In genomic region chr1:15304708-15305326, GRCh38 we compare ENCODE assay signal across 8 cellular contexts. TPM values are rescaled to one million over a fixed set of nuclear protein-coding genes. Genes with fewer than 3 reads are reported as not detected.
DNase-seq lines count a peak whose midpoint lies in the region; ATAC-seq, FAIRE-seq and TF ChIP-seq lines count a peak whose summit lies in the region.

No MANE protein-coding gene starts in this region.

- no peak overlapping the region for H3K4me3 Mint-ChIP-seq in WTC11

- CTCF ChIA-PET in WTC11 (lab: Charles Lee) (interaction anchor here (0.6 to 3.3 kb wide), 16 partner anchors 13 to 743 kb away, joined by 3 to 33 read pairs (median 4); partner anchors contain the start of gene TMEM51), HepG2 (lab: Yijun Ruan, JAX; ENCODE audit: low intra/inter-chr PET ratio, low total read pairs) (interaction anchor here (0.8 to 1.9 kb wide), 6 partner anchors 32 to 242 kb away, joined by 3 to 19 read pairs (median 5); no protein-coding TSS in a partner anchor)

- H4K20me1 ChIP-seq in HepG2 (ENCODE audit: insufficient read depth, low read length), result no peaks in the 10 kb centered on the region

- H3K27me3 ChIP-seq in bronchial epithelial cell (ENCODE audit: control insufficient read depth, insufficient read depth, low read length) (no peaks in the 10 kb centered on the region), HepG2 (ENCODE audit: control insufficient read depth in 1 of 2, insufficient read depth in 2 of 2, low read length in 2 of 2) (peaks cover 1 to 7% of the 10 kb centered on the region in 2 experiments; a peak in 3 of 5 replicates)

- no peak overlapping the region for H3K27ac Mint-ChIP-seq in WTC11

- ATAC-seq in WTC11 (peak; percentile 90), HepG2 (peak; percentile 87), HG03432 (IDR thresholded peaks at IDR 0.05; ENCODE audit: unreplicated experiment) (no peak)

- H3K4me1 Mint-ChIP-seq in WTC11, result no peaks in the 10 kb centered on the region

- H3K36me3 ChIP-seq in bronchial epithelial cell (ENCODE audit: control insufficient read depth, insufficient read depth, low read length) (no peaks in the 10 kb centered on the region), HepG2 (replicated peaks in 1 of 2; ENCODE audit: control insufficient read depth in 1 of 2, insufficient read depth in 2 of 2, low read length in 2 of 2) (no peaks in the 10 kb centered on the region)

- no peak overlapping the region for H3K27ac ChIP-seq in HepG2 (ENCODE audit: extremely low read length, insufficient read depth, low read length)

- POLR2A ChIA-PET in WTC11 (lab: Charles Lee) (no interaction called here), HepG2 (lab: Yijun Ruan, JAX) (interaction anchor here (1.0 kb wide), 1 partner anchor 176 kb away, joined by 3 read pairs; no protein-coding TSS in a partner anchor)

- H3K4me1 ChIP-seq in HepG2 (ENCODE audit: insufficient read depth, low read length), result peaks cover 19% of the 10 kb centered on the region

- 19% methylated on average over 11 of the region's 11 CpGs for WGBS in HepG2 (ENCODE audit: low lambda C conversion rate)

- H3K79me2 ChIP-seq in HepG2 (ENCODE audit: insufficient read depth, low read length), result no peaks in the 10 kb centered on the region

- TF ChIP-seq EP300 in HepG2 (IDR thresholded peaks at IDR 0.05; ENCODE audit: low read depth in 2 of 2, low read length in 2 of 2) (no peak), HepG2 (CRISPR knock-in tag; IDR thresholded peaks at IDR 0.05; ENCODE audit: borderline replicate concordance) (no peak)

- peak; percentile 55 for DNase-seq in NCI-H1436 (lab: John Stamatoyannopoulos, UW)
- peak; percentile 87 for DNase-seq in WTC11 (ENCODE audit: low spot score)
- DNase-seq in bronchial epithelial cell (ENCODE audit: low read depth), result peak; percentile 60
- DNase-seq in HepG2 (ENCODE audit: low spot score), result peak; percentile 55
- peak; percentile 58 to 74 for DNase-seq in stimulated activated CD4-positive, alpha-beta T cell treated with anti-CD3 and anti-CD28 coated beads, Interleukin-4, amount 100 ng/mL, for 48 hours (ENCODE audit: low read depth in 2 of 2)
- no peak for DNase-seq in mesenteric fat pad (ENCODE audit: low spot score)

- no peak overlapping the region for H3K9ac ChIP-seq in HepG2 (ENCODE audit: insufficient read depth, low read depth, low read length)

- peaks cover 12% of the 10 kb centered on the region for H3K27me3 Mint-ChIP-seq in WTC11 (ENCODE audit: low read depth)

- in situ Hi-C loops in HepG2 (cut with HindIII; ENCODE audit: extremely low pct_ligation_motif_present, low pct_unique_long_range_greater_than_20kb), result loop anchor here (10.0 kb wide), 1 partner anchor 180 kb away; no protein-coding TSS in a partner anchor

- H3K4me3 ChIP-seq in bronchial epithelial cell (ENCODE audit: low read depth, low read length) (no peak overlapping the region), HepG2 (replicated peaks in 1 of 3; ENCODE audit: insufficient read depth in 1 of 3, low read depth in 2 of 3, low read length in 3 of 3) (no peak overlapping the region)

- TF ChIP-seq POLR2A in HepG2 (IDR thresholded peaks at IDR 0.05; ENCODE audit: insufficient read depth in 1 of 2, low read depth in 2 of 2, low read length in 2 of 2), result no peak

- peak; percentile 91 for TF ChIP-seq CTCF in GM12872 (IDR thresholded peaks at IDR 0.05; ENCODE audit: insufficient read depth, low read depth, low read length)
- TF ChIP-seq CTCF in WTC11 (IDR thresholded peaks at IDR 0.05), result peak; percentile 92
- peak; percentile 89 for TF ChIP-seq CTCF in bronchial epithelial cell (IDR thresholded peaks at IDR 0.05; ENCODE audit: insufficient read depth, low read length, severe bottlenecking)
- peak; percentile 94 for TF ChIP-seq CTCF in HepG2 (CRISPR knock-in tag; IDR thresholded peaks at IDR 0.05)

- FAIRE-seq in bronchial epithelial cell (lab: Jason Lieb, UNC), result peak; percentile 28
- peak; percentile 97 for FAIRE-seq in HepG2 (lab: Jason Lieb, UNC)

- H2AFZ ChIP-seq in HepG2 (ENCODE audit: low read length), result no peak overlapping the region

- H3K9me3 Mint-ChIP-seq in WTC11, result peaks cover 20% of the 10 kb centered on the region

- no peak overlapping the region for H3K4me2 ChIP-seq in HepG2 (ENCODE audit: low read depth, low read length)

- TF ChIP-seq RAD21 in HepG2 (CRISPR knock-in tag; IDR thresholded peaks at IDR 0.05), result peak; percentile 89

- H3K9me3 ChIP-seq in HepG2 (ENCODE audit: low read length), result no peaks in the 10 kb centered on the region

- intact Hi-C loops in HepG2 (cut with micrococcal nuclease; ENCODE audit: unreplicated experiment), result loop anchor here (1.0 kb wide), 2 partner anchors 177 to 195 kb away; no protein-coding TSS in a partner anchor

- no TSS peak for BruUV-seq in HepG2 (replicated peaks; lab: Mats Ljungman, UMichigan)

- H3K36me3 Mint-ChIP-seq in WTC11, result peaks cover 23% of the 10 kb centered on the region

TF ChIP-seq in WTC11, 78 proteins besides CTCF, POLR2A, EP300 and RAD21:
- TF ChIP-seq NFE2L1 (CRISPR knock-in tag; IDR thresholded peaks at IDR 0.05), result no peak
- TF ChIP-seq IRF2 (CRISPR knock-in tag; IDR thresholded peaks at IDR 0.05; ENCODE audit: borderline replicate concordance, low read depth), result no peak
- no peak for TF ChIP-seq NR3C1 (CRISPR knock-in tag; conservative IDR thresholded peaks at IDR 0.05; ENCODE audit: low read depth)
- TF ChIP-seq ETV6 (CRISPR knock-in tag; IDR thresholded peaks at IDR 0.05), result 0 out of 2 replicates have a peak, but pooled peaks have one; percentile 28
TF ChIP-seq in WTC11: peak in this region for 1.

TF ChIP-seq in HepG2, 621 proteins besides CTCF, POLR2A, EP300 and RAD21 (continues in another document):
- TF ChIP-seq ZHX2 (IDR thresholded peaks at IDR 0.05; ENCODE audit: low read depth), result no peak
- TF ChIP-seq ZHX2 (CRISPR knock-in tag; IDR thresholded peaks at IDR 0.05; ENCODE audit: borderline replicate concordance), result no peak

RNA-seq across cellular contexts. Expression of gene FHAD1, which starts 57.8 kb away (rescaled TPM):
- 2.6 to 3.0 TPM (median 2.9 TPM) in 3 replicates for total RNA-seq in WTC11 (2021)
- 0.13 TPM in 1 of 2 replicates, not detected in the other for total RNA-seq in bronchial epithelial cell
- not detected in 2 replicates for total RNA-seq in HepG2 (2016; rRNA removed; fragmentation: Illumina TruSeq; extraction: Trizol)
- total RNA-seq in HepG2 (2016; cell fraction: cytosol; rRNA removed; fragmentation: Illumina TruSeq; extraction: Trizol; ENCODE audit: low read depth), result not detected in 2 replicates
- not detected in 2 replicates for total RNA-seq in HepG2 (2016; cell fraction: insoluble cytoplasmic fraction; rRNA removed; fragmentation: Illumina TruSeq; extraction: Trizol)
- not detected in 2 replicates for total RNA-seq in HepG2 (2016; cell fraction: membrane; rRNA removed; fragmentation: Illumina TruSeq; extraction: Trizol)
- total RNA-seq in HepG2 (2016; cell fraction: nucleus; rRNA removed; fragmentation: Illumina TruSeq; extraction: Trizol), result not detected in 2 replicates
- polyA plus RNA-seq in HepG2 (2011; rRNA removed), result not detected in 2 replicates
- 0.01 and 0.03 TPM in 2 replicates for polyA plus RNA-seq in HepG2 (2011; cell fraction: cytosol; rRNA removed)
- 0.03 and 0.08 TPM in 2 replicates for polyA plus RNA-seq in HepG2 (2011; cell fraction: nucleus; rRNA removed)
- polyA plus RNA-seq in HepG2 (2012), result 0.08 and 0.11 TPM in 2 replicates
- polyA plus RNA-seq in HepG2 (2016; cell fraction: cytosol; fragmentation: Illumina TruSeq; extraction: Trizol; ENCODE audit: low read depth), result not detected in 2 replicates
- polyA plus RNA-seq in HepG2 (2016; cell fraction: insoluble cytoplasmic fraction; fragmentation: Illumina TruSeq; extraction: Trizol; ENCODE audit: low read depth), result not detected in 2 replicates
- polyA plus RNA-seq in HepG2 (2016; cell fraction: membrane; fragmentation: Illumina TruSeq; extraction: Trizol; ENCODE audit: low read depth), result not detected in 2 replicates
- polyA plus RNA-seq in HepG2 (2016; cell fraction: nucleus; fragmentation: Illumina TruSeq; extraction: Trizol; ENCODE audit: insufficient read depth, low read depth), result 0.27 TPM in 1 of 2 replicates, not detected in the other
- polyA minus RNA-seq in HepG2 (2011; rRNA and poly(A)+ RNA removed; ENCODE audit: low replicate concordance), result 0.04 and 0.80 TPM in 2 replicates
- polyA minus RNA-seq in HepG2 (2011; cell fraction: cytosol; rRNA and poly(A)+ RNA removed), result not detected in 2 replicates
- polyA minus RNA-seq in HepG2 (2011; cell fraction: nucleus; rRNA and poly(A)+ RNA removed), result not detected in 2 replicates
- 0.55 TPM for total RNA-seq in mesenteric fat pad
